ENCODE assay signal across 8 cellular contexts in the genomic region with DNA sequence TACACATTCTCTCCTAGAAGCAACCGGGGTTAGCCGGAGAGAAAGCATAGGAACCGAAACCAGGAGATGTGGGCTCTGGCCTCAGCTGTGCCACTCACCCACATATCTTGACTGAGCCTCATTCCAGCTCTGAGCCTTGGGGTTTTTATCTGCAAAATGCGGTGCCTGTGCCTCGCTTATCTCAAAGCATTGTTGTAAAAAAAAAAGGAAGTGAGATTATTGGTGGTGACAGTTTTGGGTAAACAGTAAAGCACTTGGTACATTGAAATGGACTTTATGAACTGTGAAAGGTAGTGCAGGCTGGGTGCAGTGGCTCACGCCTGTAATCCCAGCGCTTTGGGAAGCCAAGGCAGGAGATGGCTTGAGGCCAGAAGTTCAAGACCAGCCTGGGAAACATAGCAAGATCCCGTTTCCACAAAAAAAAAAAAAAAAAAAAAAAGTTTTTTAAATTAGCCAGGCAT. TPM values are rescaled to one million over a fixed set of nuclear protein-coding genes. Genes with fewer than 3 reads are reported as not detected.
DNase-seq lines count a peak whose midpoint lies in the region; ATAC-seq and TF ChIP-seq lines count a peak whose summit lies in the region.

No MANE protein-coding gene starts in this region.

- peak overlapping the region; percentile 73 for H3K4me3 Mint-ChIP-seq in natural killer cell treated with Interleukin-12 subunit alpha and Interleukin-12 subunit beta and Interleukin-15 and Interleukin-18, amount 100 ng/mL, for 72 hours

- no peaks in the 10 kb centered on the region for H3K36me3 ChIP-seq in H7 (replicated peaks; ENCODE audit: control insufficient read depth, insufficient read depth, low read length)
- H3K36me3 ChIP-seq in MM.1S (replicated peaks; ENCODE audit: insufficient read depth, low read length) = no peaks in the 10 kb centered on the region
- H3K36me3 ChIP-seq in WERI-Rb-1 = no peaks in the 10 kb centered on the region

- H3K4me1 Mint-ChIP-seq in natural killer cell treated with Interleukin-12 subunit alpha and Interleukin-12 subunit beta and Interleukin-15 and Interleukin-18, amount 100 ng/mL, for 72 hours (ENCODE audit: low read depth in 2 of 2) = peaks cover 60 to 68% of the 10 kb centered on the region in 2 donors

- H3K36me3 Mint-ChIP-seq in natural killer cell treated with Interleukin-12 subunit alpha and Interleukin-12 subunit beta and Interleukin-15 and Interleukin-18, amount 100 ng/mL, for 72 hours = no peaks in the 10 kb centered on the region

- H4K20me1 ChIP-seq in MM.1S (ENCODE audit: insufficient read depth, low read length) = no peaks in the 10 kb centered on the region

- no peaks in the 10 kb centered on the region for H3K9me3 Mint-ChIP-seq in natural killer cell treated with Interleukin-12 subunit alpha and Interleukin-12 subunit beta and Interleukin-15 and Interleukin-18, amount 100 ng/mL, for 72 hours

- no peaks in the 10 kb centered on the region for H3K79me2 ChIP-seq in MM.1S (ENCODE audit: low read length)

- H3F3A ChIP-seq in MM.1S (ENCODE audit: insufficient read depth, low read length) = peaks cover 26% of the 10 kb centered on the region

- no peak for TF ChIP-seq CTCF in MM.1S (IDR thresholded peaks at IDR 0.05; ENCODE audit: low read length)
- no peak for TF ChIP-seq CTCF in WERI-Rb-1 (IDR thresholded peaks at IDR 0.05; ENCODE audit: low read depth, low read length)

- H3K9me3 ChIP-seq in MM.1S (replicated peaks; ENCODE audit: insufficient read depth, low read length) (no peaks in the 10 kb centered on the region), WERI-Rb-1 (ENCODE audit: severe bottlenecking) (no peaks in the 10 kb centered on the region)

- H3K27ac ChIP-seq in MM.1S (ENCODE audit: low read length) = peak overlapping the region; percentile 44; the same call in 1 of the 2 replicates
- H3K27ac ChIP-seq in WERI-Rb-1 = no peak overlapping the region

- peak overlapping the region; percentile 63 to 86 for H3K27ac Mint-ChIP-seq in natural killer cell treated with Interleukin-12 subunit alpha and Interleukin-12 subunit beta and Interleukin-15 and Interleukin-18, amount 100 ng/mL, for 72 hours

- ATAC-seq in GM18519 (IDR thresholded peaks at IDR 0.05; ENCODE audit: low FRiP score, unreplicated experiment) = peak; percentile 42
- peak; percentile 66 for ATAC-seq in natural killer cell treated with Interleukin-12 subunit alpha and Interleukin-12 subunit beta and Interleukin-15 and Interleukin-18, amount 100 ng/mL, for 72 hours

- no peak overlapping the region for H2AFZ ChIP-seq in MM.1S (ENCODE audit: low read length)

- no peak overlapping the region for H3K4me3 ChIP-seq in H7 (ENCODE audit: insufficient read depth, low read depth, low read length)
- H3K4me3 ChIP-seq in MM.1S (ENCODE audit: low read length) = no peak overlapping the region
- no peak overlapping the region for H3K4me3 ChIP-seq in WERI-Rb-1 (ENCODE audit: low read depth, low read length)

- DNase-seq in H7 (peak; percentile 18), MM.1S (peak; percentile 86), amniotic epithelial cell (ENCODE audit: low read depth) (peak; percentile 79), WERI-Rb-1 (no peak), NCI-H524 (lab: John Stamatoyannopoulos, UW) (no peak), activated gamma-delta T cell (lab: John Stamatoyannopoulos, UW) (no peak)
- DNase-seq in natural killer cell treated with Interleukin-12 subunit alpha and Interleukin-12 subunit beta and Interleukin-15 and Interleukin-18, amount 100 ng/mL, for 72 hours (ENCODE audit: low spot score) = no peak

- no peaks in the 10 kb centered on the region for H3K9me2 ChIP-seq in MM.1S (replicated peaks; ENCODE audit: insufficient read depth, low read length)

- H3K27me3 ChIP-seq in H7 (ENCODE audit: control insufficient read depth, insufficient read depth, low read length) (no peaks in the 10 kb centered on the region), MM.1S (replicated peaks; ENCODE audit: insufficient read depth, low read length) (no peaks in the 10 kb centered on the region), WERI-Rb-1 (ENCODE audit: insufficient read depth, low read depth, severe bottlenecking) (no peaks in the 10 kb centered on the region)

- H3K4me2 ChIP-seq in MM.1S (ENCODE audit: low read depth, low read length) = peak overlapping the region; percentile 31

- H3K9ac ChIP-seq in MM.1S (ENCODE audit: low read length) = no peak overlapping the region

- peaks cover 8 to 9% of the 10 kb centered on the region in 2 donors for H3K27me3 Mint-ChIP-seq in natural killer cell treated with Interleukin-12 subunit alpha and Interleukin-12 subunit beta and Interleukin-15 and Interleukin-18, amount 100 ng/mL, for 72 hours

- peaks cover 43% of the 10 kb centered on the region for H3K4me1 ChIP-seq in MM.1S (ENCODE audit: low read length)

RNA-seq across cellular contexts. Expression of a gene that starts 3.8 kb away (rescaled TPM):
- 0.55 and 0.81 TPM in 2 replicates for total RNA-seq in H7 (2014; rRNA removed; shearing (Covaris generic))
- total RNA-seq in natural killer cell treated with Interleukin-12 subunit alpha and Interleukin-12 subunit beta and Interleukin-15 and Interleukin-18, amount 100 ng/mL, for 72 hours = 1 to 10 TPM; 1.3 to 2.0 TPM

Comparison
In these comparisons a context has a peak if more than half of its experiments do, and no peak if none do; other contexts are left out.
1. DNase-seq: peak in H7 (single experiment), MM.1S (single experiment) and amniotic epithelial cell (single experiment); none in natural killer cell treated with Interleukin-12 subunit alpha and Interleukin-12 subunit beta and Interleukin-15 and Interleukin-18, amount 100 ng/mL, for 72 hours (single experiment), WERI-Rb-1 (single experiment), NCI-H524 (0 of 2) and activated gamma-delta T cell (single experiment).